ENCODE assay signal across 14 cellular contexts in the genomic region with DNA sequence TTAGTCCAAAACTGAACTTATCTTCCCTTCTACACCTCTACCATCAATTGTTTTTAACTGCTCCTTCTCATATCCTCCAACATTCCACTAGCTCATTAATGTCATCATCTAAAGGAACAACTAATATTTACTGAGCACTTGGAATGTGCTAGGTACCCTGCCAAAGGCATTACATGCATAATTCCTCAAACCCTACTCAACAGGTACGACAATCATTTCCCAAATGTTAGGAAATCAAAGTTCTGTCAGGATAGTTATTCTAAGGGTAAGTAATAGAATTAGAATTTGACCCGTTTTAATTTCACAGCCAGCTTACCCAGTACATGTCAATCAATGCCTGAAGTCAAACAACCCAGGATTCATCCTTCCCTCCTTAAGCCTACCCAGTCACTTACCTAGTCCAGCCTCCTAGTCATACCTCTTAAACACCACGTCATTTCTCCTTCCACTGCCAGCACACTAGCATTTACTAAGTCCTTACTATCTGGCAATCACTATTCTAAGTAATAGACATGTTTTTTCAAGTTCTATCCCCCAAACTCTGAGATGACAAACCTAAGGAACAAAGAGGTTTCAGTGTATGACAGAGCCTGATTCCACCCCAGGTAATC. TPM values are rescaled to one million over a fixed set of nuclear protein-coding genes. Genes with fewer than 3 reads are reported as not detected.
A peak's percentile ranks its signal among the peaks of the same experiment; 100 is the strongest.
DNase-seq lines count a peak whose midpoint lies in the region; ATAC-seq and TF ChIP-seq lines count a peak whose summit lies in the region.
"Had no signal": no experiment of that assay in that cellular context is flagged by ENCODE, and none has a peak within 500 bp of the region (broad histone marks: within the 10 kb centered on the region; RNA-seq: fewer than 3 reads in every experiment).

No MANE protein-coding gene starts in this region.

- DNase-seq in HT-29 (ENCODE audit: low spot score), result peak; percentile 29
- no peak for DNase-seq in breast epithelium (ENCODE audit: low spot score in 2 of 2)
- DNase-seq in naive B cell, result no peak
- DNase-seq in DMS153 treated with DMSO at 0.1 percent for 48 hours (lab: John Stamatoyannopoulos, UW; ENCODE audit: unreplicated experiment), result no peak
- no peak for DNase-seq in cerebellar cortex (ENCODE audit: low spot score)
- DNase-seq: activated naive CD4-positive, alpha-beta T cell; BE2C; NCI-H1105; NCI-H226; stimulated activated naive CD4-positive, alpha-beta T cell treated with Interleukin-2 at 50 U/mL for 16 hours; T1000 had no signal

- no peaks in the 10 kb centered on the region for H3K27me3 Mint-ChIP-seq in naive B cell

- intact Hi-C loops in breast epithelium (cut with DNase I; ENCODE audit: low total_unique reads), result no loop called here

- ATAC-seq in naive B cell (ENCODE audit: low read depth in 2 of 2), result no peak
- no peak for ATAC-seq in GM18909 (IDR thresholded peaks at IDR 0.05; ENCODE audit: poor library complexity, unreplicated experiment)
- no peak for ATAC-seq in GM21529 (IDR thresholded peaks at IDR 0.05; ENCODE audit: unreplicated experiment)

- peak overlapping the region in 5 of 8 donors; percentile 22 to 99 (median 32) for H3K4me3 Mint-ChIP-seq in naive B cell

- no peaks in the 10 kb centered on the region for H3K36me3 Mint-ChIP-seq in naive B cell

- no peak for TF ChIP-seq CTCF in C4-2B (conservative IDR thresholded peaks at IDR 0.05)
- no peak for TF ChIP-seq CTCF in breast epithelium (IDR thresholded peaks at IDR 0.05)

- H3K27ac ChIP-seq in C4-2B, result peak overlapping the region; percentile 60; the same call in 1 of the 2 replicates
- peak overlapping the region; percentile 64 to 99 for H3K27ac ChIP-seq in breast epithelium

- no peaks in the 10 kb centered on the region for H3K27me3 ChIP-seq in breast epithelium
- H3K27me3 ChIP-seq: BE2C had no signal

- no peaks in the 10 kb centered on the region for H3K9me3 Mint-ChIP-seq in naive B cell

- no peak for TF ChIP-seq POLR2A in breast epithelium (IDR thresholded peaks at IDR 0.05)

- peak overlapping the region in 1 of 6 donors; percentile 2 for H3K27ac Mint-ChIP-seq in naive B cell

- no peak overlapping the region for H3K4me3 ChIP-seq in breast epithelium

- no peaks in the 10 kb centered on the region for H3K9me3 ChIP-seq in breast epithelium
- H3K9me3 ChIP-seq: BE2C had no signal

- no peaks in the 10 kb centered on the region for H3K36me3 ChIP-seq in breast epithelium

- peaks cover 0 to 14% of the 10 kb centered on the region in 2 donors for H3K4me1 ChIP-seq in breast epithelium
- H3K4me1 ChIP-seq: BE2C had no signal

- peaks cover 39 to 50% (median 49%) of the 10 kb centered on the region in 3 donors for H3K4me1 Mint-ChIP-seq in naive B cell

RNA-seq across cellular contexts. Expression of a gene that starts 2.4 kb away (rescaled TPM):
- total RNA-seq in HT-29 (2014; rRNA removed; shearing (Covaris generic)), result 19.7 and 20.0 TPM in 2 replicates
- total RNA-seq in breast epithelium, result 10 to 100 TPM in 2 of 3 donors, 1 to 10 TPM in 1; 5.9 to 19.3 (median 19.2) TPM
- 10 to 100 TPM in 1 of 6 donors, 1 to 10 TPM in 5; 3.4 to 13.6 (median 4.8) TPM for polyA plus RNA-seq in naive B cell (ENCODE audit: low read depth in 6 of 6)

RNA-seq across cellular contexts. Expression of a gene that starts 3.8 kb away (rescaled TPM):
- 314 and 373 TPM in 2 replicates for total RNA-seq in HT-29 (2014; rRNA removed; shearing (Covaris generic))
- total RNA-seq in breast epithelium, result 100 to 1,000 TPM; 103 to 130 (median 115) TPM
- 100 to 1,000 TPM; 106 to 149 (median 130) TPM for polyA plus RNA-seq in naive B cell (ENCODE audit: low read depth in 6 of 6)
